Comparison of ENCODE assay signal across 8 cellular contexts in the genomic region with DNA sequence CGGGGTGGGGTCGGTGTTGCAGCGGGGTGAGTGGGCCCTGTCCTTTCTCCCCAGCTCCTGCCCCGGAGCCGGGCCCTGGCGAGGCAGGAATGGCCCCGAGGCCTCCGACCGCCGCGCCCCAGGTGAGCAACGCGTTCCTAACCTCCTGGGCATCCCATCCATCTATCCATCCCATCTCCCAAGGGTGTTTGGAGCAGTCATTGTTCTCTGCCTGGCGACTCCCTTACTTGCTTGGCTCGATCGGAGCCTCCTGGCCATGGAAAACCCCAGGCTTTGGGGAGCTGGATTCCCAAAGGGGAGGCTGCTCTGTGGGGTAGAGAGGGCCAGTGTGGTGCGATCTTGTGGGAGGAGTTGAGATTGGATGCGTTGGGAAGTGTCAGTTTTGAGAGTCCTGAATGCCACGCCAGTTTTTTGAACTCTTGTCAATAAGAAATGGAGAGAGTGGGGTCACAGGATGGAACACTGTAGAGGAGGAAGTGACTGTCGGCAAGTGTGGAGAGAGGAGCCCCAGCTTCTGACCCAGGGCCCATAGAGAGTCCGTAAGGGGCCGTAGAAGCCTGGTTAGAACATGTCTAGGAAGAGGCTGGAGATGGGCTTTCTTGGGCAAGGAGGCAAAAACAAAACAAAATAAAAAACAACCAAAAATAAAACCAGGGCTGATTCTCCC. TPM values are rescaled to one million over a fixed set of nuclear protein-coding genes. Genes with fewer than 3 reads are reported as not detected.
DNase-seq lines count a peak whose midpoint lies in the region; ATAC-seq, FAIRE-seq and TF ChIP-seq lines count a peak whose summit lies in the region.

No MANE protein-coding gene starts in this region.

- intact Hi-C loops in pancreas (cut with DNase I) = loop anchor here in 1 of 3 donors (10.0 kb wide), 1 partner anchor 155 kb away; no protein-coding TSS in a partner anchor

- WGBS in pancreas, 2 donors = 12 to 13% methylated on average over 20 to 22 of the region's 22 CpGs

- H3K27me3 ChIP-seq in pancreas = no peaks in the 10 kb centered on the region

- no peak for TF ChIP-seq CTCF in pancreas (IDR thresholded peaks at IDR 0.05)

- H3K27ac ChIP-seq in pancreas = no peak overlapping the region

- no peaks in the 10 kb centered on the region for H3K9me3 ChIP-seq in pancreas

- H3K4me3 ChIP-seq in pancreas = peak overlapping the region; percentile 90 to 95 (median 91)

- ATAC-seq in pancreas = peak; percentile 38 to 57 (median 53)

- no peak for FAIRE-seq in HTR-8/SVneo (lab: Jason Lieb, UNC)
- no peak for FAIRE-seq in frontal cortex (lab: Jason Lieb, UNC)
- no peak for FAIRE-seq in pancreas (lab: Jason Lieb, UNC)

- H3K36me3 ChIP-seq in pancreas = peaks cover 0 to 3% (median 0%) of the 10 kb centered on the region in 3 donors

- peak; percentile 11 for DNase-seq in stimulated activated CD4-positive, alpha-beta T cell treated with anti-CD3 and anti-CD28 coated beads, Interleukin-15, amount 100 ng/mL, for 24 hours
- DNase-seq in stimulated activated CD4-positive, alpha-beta T cell treated with anti-CD3 and anti-CD28 coated beads, Interleukin-4, amount 100 ng/mL, for 1 hour = no peak
- peak; percentile 25 for DNase-seq in HTR-8/SVneo (ENCODE audit: insufficient read length, low spot score)
- peak; percentile 6 for DNase-seq in activated CD4-positive, alpha-beta T cell treated with anti-CD3 and anti-CD28 coated beads, Interleukin-2, amount 50 U/mL, for 1 hour
- DNase-seq in frontal cortex (ENCODE audit: low spot score in 2 of 2) = peak; percentile 26 to 34
- DNase-seq in pancreas = peak in 1 of 6 donors; percentile 35
- no peak for DNase-seq in globus pallidus (ENCODE audit: low spot score)
- no peak for DNase-seq in effector CD4-positive, alpha-beta T cell

- no peaks in the 10 kb centered on the region for H3K4me1 ChIP-seq in pancreas

RNA-seq across cellular contexts. Expression of a gene that starts 0.7 kb away (rescaled TPM):
- total RNA-seq in frontal cortex (109 TPM), pancreas (10 to 100 TPM in 2 of 6 donors, 1 to 10 TPM in 4; 8.2 to 15.3 (median 9.5) TPM)
- 1 to 10 TPM; 5.4 to 9.2 TPM for polyA plus RNA-seq in pancreas

Comparison
In these comparisons a context has a peak if more than half of its experiments do, and no peak if none do; other contexts are left out.
1. DNase-seq: peak in stimulated activated CD4-positive, alpha-beta T cell treated with anti-CD3 and anti-CD28 coated beads, Interleukin-15, amount 100 ng/mL, for 24 hours (single experiment), HTR-8/SVneo (single experiment), activated CD4-positive, alpha-beta T cell treated with anti-CD3 and anti-CD28 coated beads, Interleukin-2, amount 50 U/mL, for 1 hour (single experiment) and frontal cortex (2 of 2); none in stimulated activated CD4-positive, alpha-beta T cell treated with anti-CD3 and anti-CD28 coated beads, Interleukin-4, amount 100 ng/mL, for 1 hour (single experiment), globus pallidus (single experiment) and effector CD4-positive, alpha-beta T cell (single experiment).